Comparison of ENCODE assay signal across 8 cellular contexts in the genomic region with DNA sequence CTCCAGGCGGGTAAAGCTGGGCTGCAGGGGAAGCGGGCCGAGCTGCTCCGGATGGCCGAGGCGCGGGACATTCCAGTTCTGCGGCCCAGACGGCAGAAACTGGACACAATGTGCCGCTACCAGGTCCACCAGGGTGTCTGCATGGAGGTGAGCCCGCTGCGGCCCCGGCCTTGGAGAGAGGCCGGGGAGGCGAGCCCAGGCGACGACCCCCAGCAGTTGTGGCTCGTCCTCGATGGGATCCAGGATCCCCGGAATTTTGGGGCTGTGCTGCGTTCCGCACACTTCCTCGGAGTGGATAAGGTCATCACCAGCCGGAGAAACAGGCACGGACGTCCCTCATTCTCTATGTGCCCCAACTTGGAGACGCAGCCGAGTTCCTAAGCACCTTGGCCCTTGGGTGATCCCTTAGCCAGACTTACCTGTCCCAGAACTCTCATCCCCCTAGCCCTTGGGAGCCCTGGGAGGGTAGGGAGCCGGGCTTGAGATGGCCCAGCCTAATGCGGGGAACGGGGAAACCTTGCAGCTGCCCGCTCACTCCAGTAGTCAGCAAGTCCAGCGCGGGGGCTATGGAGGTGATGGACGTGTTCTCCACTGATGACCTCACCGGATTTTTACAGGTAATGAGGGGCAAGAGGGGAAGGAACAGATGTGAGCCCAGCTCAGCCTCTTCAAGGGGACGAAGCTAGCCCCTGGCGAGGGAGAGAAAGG. TPM values are rescaled to one million over a fixed set of nuclear protein-coding genes. Genes with fewer than 3 reads are reported as not detected.
A peak's percentile ranks its signal among the peaks of the same experiment; 100 is the strongest.
DNase-seq lines count a peak whose midpoint lies in the region; ATAC-seq and FAIRE-seq lines count a peak whose summit lies in the region.

No MANE protein-coding gene starts in this region.

- H3K27me3 ChIP-seq in iPS-15b (ENCODE audit: control insufficient read depth, insufficient read depth, low read length) (no peaks in the 10 kb centered on the region), skeletal muscle satellite cell (ENCODE audit: control insufficient read depth, insufficient read depth, low read length) (no peaks in the 10 kb centered on the region)

- H3K36me3 Mint-ChIP-seq in T-helper 1 cell treated with Interleukin-12 subunit alpha and Interleukin-12 subunit beta and Interleukin-4 antibody, amounts not matched to agents 30 μg/mL and 1 μg/mL, for 36 hours (ENCODE audit: low read depth) = peaks cover 8% of the 10 kb centered on the region
- H3K36me3 Mint-ChIP-seq in activated naive CD8-positive, alpha-beta T cell treated with anti-CD3 and anti-CD28 coated beads, Interleukin-2, amount 50 U/mL, for 24 hours (ENCODE audit: low read depth) = peaks cover 24% of the 10 kb centered on the region

- peak overlapping the region; percentile 94 for H3K4me3 ChIP-seq in iPS-15b (ENCODE audit: low read depth, low read length)
- H3K4me3 ChIP-seq in skeletal muscle satellite cell (ENCODE audit: low read length) = peak overlapping the region; percentile 92

- peak overlapping the region; percentile 63 for H3K27ac Mint-ChIP-seq in T-helper 1 cell treated with Interleukin-12 subunit alpha and Interleukin-12 subunit beta and Interleukin-4 antibody, amounts not matched to agents 30 μg/mL and 1 μg/mL, for 36 hours
- peak overlapping the region; percentile 87 for H3K27ac Mint-ChIP-seq in activated naive CD8-positive, alpha-beta T cell treated with anti-CD3 and anti-CD28 coated beads, Interleukin-2, amount 50 U/mL, for 24 hours

- no peak for ATAC-seq in activated naive CD8-positive, alpha-beta T cell treated with anti-CD3 and anti-CD28 coated beads, Interleukin-2, amount 50 U/mL, for 24 hours
- ATAC-seq in HG02885 (IDR thresholded peaks at IDR 0.05; ENCODE audit: poor library complexity, unreplicated experiment) = no peak

- peak overlapping the region; percentile 85 for H3K4me3 Mint-ChIP-seq in T-helper 1 cell treated with Interleukin-12 subunit alpha and Interleukin-12 subunit beta and Interleukin-4 antibody, amounts not matched to agents 30 μg/mL and 1 μg/mL, for 36 hours
- H3K4me3 Mint-ChIP-seq in activated naive CD8-positive, alpha-beta T cell treated with anti-CD3 and anti-CD28 coated beads, Interleukin-2, amount 50 U/mL, for 24 hours = peak overlapping the region; percentile 90

- peak overlapping the region; percentile 95 for H3K4me2 ChIP-seq in skeletal muscle satellite cell (ENCODE audit: low read length)

- H3K9me3 Mint-ChIP-seq in T-helper 1 cell treated with Interleukin-12 subunit alpha and Interleukin-12 subunit beta and Interleukin-4 antibody, amounts not matched to agents 30 μg/mL and 1 μg/mL, for 36 hours = no peaks in the 10 kb centered on the region
- H3K9me3 Mint-ChIP-seq in activated naive CD8-positive, alpha-beta T cell treated with anti-CD3 and anti-CD28 coated beads, Interleukin-2, amount 50 U/mL, for 24 hours = no peaks in the 10 kb centered on the region

- peaks cover 4% of the 10 kb centered on the region for H3K36me3 ChIP-seq in iPS-15b (ENCODE audit: control insufficient read depth, insufficient read depth, low read length)
- no peaks in the 10 kb centered on the region for H3K36me3 ChIP-seq in skeletal muscle satellite cell (ENCODE audit: insufficient read depth, low read length)

- no peak for DNase-seq in T-helper 1 cell
- peak; percentile 5 for DNase-seq in LHCN-M2 (ENCODE audit: low read depth)
- no peak for DNase-seq in activated naive CD8-positive, alpha-beta T cell treated with anti-CD3 and anti-CD28 coated beads, Interleukin-2, amount 50 U/mL, for 24 hours
- DNase-seq in urothelium cell line (ENCODE audit: low spot score) = no peak

- peaks cover 25% of the 10 kb centered on the region for H3K4me1 Mint-ChIP-seq in T-helper 1 cell treated with Interleukin-12 subunit alpha and Interleukin-12 subunit beta and Interleukin-4 antibody, amounts not matched to agents 30 μg/mL and 1 μg/mL, for 36 hours (ENCODE audit: low read depth)
- peaks cover 34% of the 10 kb centered on the region for H3K4me1 Mint-ChIP-seq in activated naive CD8-positive, alpha-beta T cell treated with anti-CD3 and anti-CD28 coated beads, Interleukin-2, amount 50 U/mL, for 24 hours

- no peak for FAIRE-seq in urothelium cell line (lab: Jason Lieb, UNC)

- no peaks in the 10 kb centered on the region for H3K9me3 ChIP-seq in iPS-15b (ENCODE audit: control insufficient read depth, insufficient read depth, low read length)
- no peaks in the 10 kb centered on the region for H3K9me3 ChIP-seq in skeletal muscle satellite cell (replicated peaks; ENCODE audit: low read length)

- no peaks in the 10 kb centered on the region for H3K27me3 Mint-ChIP-seq in T-helper 1 cell treated with Interleukin-12 subunit alpha and Interleukin-12 subunit beta and Interleukin-4 antibody, amounts not matched to agents 30 μg/mL and 1 μg/mL, for 36 hours (ENCODE audit: low read depth)
- no peaks in the 10 kb centered on the region for H3K27me3 Mint-ChIP-seq in activated naive CD8-positive, alpha-beta T cell treated with anti-CD3 and anti-CD28 coated beads, Interleukin-2, amount 50 U/mL, for 24 hours

- H3K4me1 ChIP-seq in iPS-15b (ENCODE audit: control insufficient read depth, insufficient read depth, low read length) (peaks cover 9% of the 10 kb centered on the region), skeletal muscle satellite cell (ENCODE audit: control insufficient read depth, insufficient read depth, low read length) (peaks cover 19% of the 10 kb centered on the region)

- H3K9ac ChIP-seq in iPS-15b (ENCODE audit: low read depth, low read length) (peak overlapping the region; percentile 90), skeletal muscle satellite cell (ENCODE audit: low read depth, low read length) (peak overlapping the region; percentile 90)

RNA-seq across cellular contexts. Expression of a gene that starts 0.8 kb away (rescaled TPM):
- 10.8 and 11.2 TPM in 2 replicates for total RNA-seq in LHCN-M2 (2014; rRNA removed)
- 4.0 TPM for polyA plus RNA-seq in LHCN-M2 (2012)
- 6.6 and 7.4 TPM in 2 replicates for total RNA-seq in skeletal muscle satellite cell (2012; rRNA removed)

RNA-seq across cellular contexts. Expression of a gene that starts 10.5 kb away (rescaled TPM):
- total RNA-seq in LHCN-M2 (2014; rRNA removed) = 8.7 and 9.3 TPM in 2 replicates
- polyA plus RNA-seq in LHCN-M2 (2012) = 8.4 TPM
- 7.6 and 9.4 TPM in 2 replicates for total RNA-seq in skeletal muscle satellite cell (2012; rRNA removed)

RNA-seq across cellular contexts. Expression of a gene that starts 57.5 kb away (rescaled TPM):
- 44.2 and 60.1 TPM in 2 replicates for total RNA-seq in LHCN-M2 (2014; rRNA removed)
- polyA plus RNA-seq in LHCN-M2 (2012) = 29.5 TPM
- 31.7 and 43.3 TPM in 2 replicates for total RNA-seq in skeletal muscle satellite cell (2012; rRNA removed)
